ENCODE assay signal across 9 cellular contexts in the genomic region with DNA sequence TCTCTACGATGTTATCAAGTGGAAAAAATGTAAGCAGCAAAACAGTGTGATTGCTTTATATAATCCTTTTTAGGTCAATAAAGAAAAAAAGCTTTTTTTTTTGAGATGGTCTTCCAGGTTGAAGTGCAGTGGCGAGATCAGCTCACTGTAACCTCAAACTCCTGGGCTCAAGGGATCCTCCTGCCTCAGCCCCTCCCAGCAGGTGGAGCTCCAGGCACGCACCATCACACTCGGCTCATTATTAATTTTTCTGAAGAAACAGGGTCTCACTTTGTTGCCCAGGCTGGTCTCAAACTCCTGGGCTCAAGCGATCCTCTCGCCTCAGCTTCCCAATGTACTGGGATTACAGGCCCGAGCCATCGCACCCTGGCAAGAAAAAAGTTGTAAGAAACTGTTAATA. TPM values are rescaled to one million over a fixed set of nuclear protein-coding genes. Genes with fewer than 3 reads are reported as not detected.
DNase-seq lines count a peak whose midpoint lies in the region; ATAC-seq and TF ChIP-seq lines count a peak whose summit lies in the region.
"Had no signal": no experiment of that assay in that cellular context is flagged by ENCODE, and none has a peak within 500 bp of the region (broad histone marks: within the 10 kb centered on the region; RNA-seq: fewer than 3 reads in every experiment).

No MANE protein-coding gene starts in this region.

- no peaks in the 10 kb centered on the region for H3K9me3 Mint-ChIP-seq in CD4-positive, alpha-beta T cell
- no peaks in the 10 kb centered on the region for H3K9me3 Mint-ChIP-seq in GM23338

- H3K9me2 ChIP-seq in GM23338 (ENCODE audit: insufficient read depth): no peaks in the 10 kb centered on the region

- H3K36me3 ChIP-seq in GM23338 (ENCODE audit: insufficient read depth): peaks cover 43% of the 10 kb centered on the region

- DNase-seq in CD4-positive, alpha-beta T cell: peak in 7 of 10 experiments; percentile 5 to 42 (median 17)
- no peak for DNase-seq in GM23338 (ENCODE audit: low spot score)
- DNase-seq in activated T-cell treated with anti-CD3 and anti-CD28 coated beads for 1 hour (ENCODE audit: low read depth): peak; percentile 24
- DNase-seq in left kidney (ENCODE audit: low read depth, low spot score): peak; percentile 7
- DNase-seq in AG20443 (ENCODE audit: low spot score): no peak

- ATAC-seq in CD4-positive, alpha-beta T cell (ENCODE audit: poor library complexity): no peak
- ATAC-seq in GM23338 (peak; percentile 55; the same call in 2 of the 3 replicates), GM19455 (IDR thresholded peaks at IDR 0.05; ENCODE audit: unreplicated experiment) (no peak), GM19328 (IDR thresholded peaks at IDR 0.05; ENCODE audit: unreplicated experiment) (no peak), GM19463 (IDR thresholded peaks at IDR 0.05; ENCODE audit: unreplicated experiment) (no peak)

- H3K4me2 ChIP-seq in GM23338: no peak overlapping the region

- no peak overlapping the region for H3K4me3 Mint-ChIP-seq in CD4-positive, alpha-beta T cell
- H3K4me3 Mint-ChIP-seq in GM23338: no peak overlapping the region

- no peaks in the 10 kb centered on the region for H3K27me3 Mint-ChIP-seq in CD4-positive, alpha-beta T cell
- H3K27me3 Mint-ChIP-seq in GM23338 (ENCODE audit: insufficient read depth, low read depth, poor library complexity): no peaks in the 10 kb centered on the region

- H3K79me2 ChIP-seq in GM23338 (replicated peaks; ENCODE audit: insufficient read depth): peaks cover 45% of the 10 kb centered on the region

- peaks cover 67% of the 10 kb centered on the region for H3K36me3 Mint-ChIP-seq in CD4-positive, alpha-beta T cell (ENCODE audit: low read depth)
- H3K36me3 Mint-ChIP-seq in GM23338 (ENCODE audit: low read depth): peaks cover 57% of the 10 kb centered on the region

- H2AFZ ChIP-seq in GM23338: no peak overlapping the region

- H3K4me1 Mint-ChIP-seq in CD4-positive, alpha-beta T cell (ENCODE audit: low read depth): peaks cover 12% of the 10 kb centered on the region
- H3K4me1 Mint-ChIP-seq in GM23338: no peaks in the 10 kb centered on the region

- POLR2A ChIA-PET in CD4-positive, alpha-beta T cell (lab: Charles Lee): interaction anchor here (0.9 kb wide), 1 partner anchor 221 kb away, joined by 3 read pairs; no protein-coding TSS in a partner anchor

- CTCF ChIA-PET in CD4-positive, alpha-beta T cell (lab: Charles Lee): interaction anchor here (0.7 to 2.9 kb wide), 7 partner anchors 11 to 43 kb away, joined by 3 to 14 read pairs (median 4); partner anchors contain the start of gene RNF168

- H3K4me3 ChIP-seq in GM23338: no peak overlapping the region

- H3K27ac ChIP-seq in CD4-positive, alpha-beta T cell (ENCODE audit: low read depth, low read length): no peak overlapping the region
- H3K27ac ChIP-seq in GM23338 (ENCODE audit: low read depth): no peak overlapping the region

- H3F3A ChIP-seq in GM23338 (replicated peaks; ENCODE audit: low read depth): peaks cover 12% of the 10 kb centered on the region

- H3K4me1 ChIP-seq in GM23338 (ENCODE audit: insufficient read depth): no peaks in the 10 kb centered on the region

- H3K27me3 ChIP-seq in CD4-positive, alpha-beta T cell (ENCODE audit: control insufficient read depth, insufficient read depth, low read length): no peaks in the 10 kb centered on the region
- no peaks in the 10 kb centered on the region for H3K27me3 ChIP-seq in GM23338 (ENCODE audit: insufficient read depth)

- intact Hi-C loops in CD4-positive, alpha-beta T cell (cut with DNase I, micrococcal nuclease): loop anchor here in 1 of 2 experiments (5.0 kb wide), 1 partner anchor 36 kb away; no protein-coding TSS in a partner anchor

- TF ChIP-seq CTCF in CD4-positive, alpha-beta T cell (IDR thresholded peaks at IDR 0.05): peak; percentile 59
- peak; percentile 37 to 60; a peak in 3 of 4 replicates for TF ChIP-seq CTCF in GM23338 (conservative IDR thresholded peaks at IDR 0.05; ENCODE audit: low read depth in 2 of 2)

- H4K20me1 ChIP-seq in GM23338 (replicated peaks; ENCODE audit: insufficient read depth): peaks cover 14% of the 10 kb centered on the region; the same call in 1 of the 2 replicates

- H3K9me3 ChIP-seq in CD4-positive, alpha-beta T cell (ENCODE audit: control insufficient read depth, low read length): no peaks in the 10 kb centered on the region

- no peak overlapping the region for H3K27ac Mint-ChIP-seq in CD4-positive, alpha-beta T cell
- no peak overlapping the region for H3K27ac Mint-ChIP-seq in GM23338

TF ChIP-seq in GM23338, 12 proteins besides CTCF, POLR2A, EP300 and RAD21:
- TF ChIP-seq POLR2AphosphoS5 (IDR thresholded peaks at IDR 0.05; ENCODE audit: low read depth) (no peak), EZH2 (IDR thresholded peaks at IDR 0.05; ENCODE audit: low read depth, unreplicated experiment) (no peak), JUNB (IDR thresholded peaks at IDR 0.05; ENCODE audit: unreplicated experiment) (no peak), ZNF331 (CRISPR knock-in tag; IDR thresholded peaks at IDR 0.05; ENCODE audit: low read depth) (no peak), STAT1 (IDR thresholded peaks at IDR 0.05; ENCODE audit: unreplicated experiment) (no peak)

RNA-seq across cellular contexts. Expression of gene RNF168, which starts 17.3 kb away (rescaled TPM):
- 10 to 100 TPM; 26.1 to 27.4 TPM for total RNA-seq in CD4-positive, alpha-beta T cell
- total RNA-seq in GM23338 (2014; rRNA removed; shearing (Covaris generic)): 51.0 and 53.0 TPM in 2 replicates
- polyA plus RNA-seq in GM23338 (2016; fragmentation: Nextera tagmentation; extraction: Ambion mirVana): 29.5 and 33.0 TPM in 2 replicates

RNA-seq across cellular contexts. Expression of gene SMCO1, which starts 28.9 kb away (rescaled TPM):
- not detected for total RNA-seq in CD4-positive, alpha-beta T cell
- not detected in 2 replicates for total RNA-seq in GM23338 (2014; rRNA removed; shearing (Covaris generic))
- not detected in 2 replicates for polyA plus RNA-seq in GM23338 (2016; fragmentation: Nextera tagmentation; extraction: Ambion mirVana)
- total RNA-seq: omental fat pad had no signal

RNA-seq across cellular contexts. Expression of gene UBXN7, which starts 54.0 kb away (rescaled TPM):
- total RNA-seq in CD4-positive, alpha-beta T cell: 10 to 100 TPM; 75.3 to 83.6 TPM
- total RNA-seq in GM23338 (2014; rRNA removed; shearing (Covaris generic)): 45.2 and 46.2 TPM in 2 replicates
- 27.6 and 37.9 TPM in 2 replicates for polyA plus RNA-seq in GM23338 (2016; fragmentation: Nextera tagmentation; extraction: Ambion mirVana)

Comparison
In these comparisons a context has a peak if more than half of its experiments do, and no peak if none do; other contexts are left out.
1. DNase-seq: peak in CD4-positive, alpha-beta T cell (7 of 10), activated T-cell treated with anti-CD3 and anti-CD28 coated beads for 1 hour (single experiment) and left kidney (single experiment); none in GM23338 (single experiment) and AG20443 (single experiment).